ENCODE assay signal across 26 cellular contexts in genomic region chr6:113170454-113170853, GRCh38.
"Had no signal": no experiment of that assay in that cellular context is flagged by ENCODE, and none has a peak within 500 bp of the region (broad histone marks: within the 10 kb centered on the region; RNA-seq: fewer than 3 reads in every experiment).

No MANE protein-coding gene starts in this region.

- H3K27me3 Mint-ChIP-seq: dendritic cell treated with granulocyte-macrophage colony-stimulating factor and Interleukin-4, amounts not matched to agents 40 ng/mL and 50 ng/mL, for 4 days; effector memory CD8-positive, alpha-beta T cell had no signal

- H3K4me1 Mint-ChIP-seq: endodermal cell had no signal

- H3K27me3 ChIP-seq: colonic mucosa, dorsolateral prefrontal cortex, esophagus muscularis mucosa, esophagus squamous epithelium, gastrocnemius medialis, gastroesophageal sphincter, heart left ventricle, heart right ventricle, hepatocyte had no signal

- H3K27ac Mint-ChIP-seq: dendritic cell treated with granulocyte-macrophage colony-stimulating factor and Interleukin-4, amounts not matched to agents 40 ng/mL and 50 ng/mL, for 4 days; effector memory CD8-positive, alpha-beta T cell; endodermal cell had no signal

- ATAC-seq: effector memory CD8-positive, alpha-beta T cell; esophagus mucosa; gastrocnemius medialis; gastroesophageal sphincter; heart left ventricle; heart right ventricle had no signal

- H3K4me3 ChIP-seq: colonic mucosa, coronary artery, dorsolateral prefrontal cortex, esophagus muscularis mucosa, esophagus squamous epithelium, gastrocnemius medialis, gastroesophageal sphincter, heart left ventricle, heart right ventricle, hepatocyte had no signal

- H3K36me3 ChIP-seq: colonic mucosa, esophagus muscularis mucosa, esophagus squamous epithelium, gastrocnemius medialis, gastroesophageal sphincter, heart left ventricle, heart right ventricle had no signal

- H3K27ac ChIP-seq: colonic mucosa, coronary artery, dorsolateral prefrontal cortex, epithelial cell of prostate, esophagus muscularis mucosa, esophagus squamous epithelium, gastrocnemius medialis, gastroesophageal sphincter, heart left ventricle, heart right ventricle, hepatocyte had no signal

- DNase-seq: colonic mucosa; cortex of kidney; dermis blood vessel endothelial cell; dorsolateral prefrontal cortex; effector CD4-positive, alpha-beta T cell; effector CD8-positive, alpha-beta T cell; effector memory CD4-positive, alpha-beta T cell; effector memory CD8-positive, alpha-beta T cell; endodermal cell; erythroblast; esophagus squamous epithelium; foreskin fibroblast; foreskin melanocyte; gastrocnemius medialis; glutamatergic neuron; head of caudate nucleus; heart left ventricle; heart right ventricle; hippocampal formation had no signal

- H3K4me1 ChIP-seq: colonic mucosa, esophagus squamous epithelium, gastroesophageal sphincter had no signal

- H3K9me3 ChIP-seq: colonic mucosa, esophagus squamous epithelium, gastrocnemius medialis had no signal

- H3K4me2 ChIP-seq: hepatocyte had no signal

- H2AFZ ChIP-seq: hepatocyte had no signal

- H3K4me3 Mint-ChIP-seq: dendritic cell treated with granulocyte-macrophage colony-stimulating factor and Interleukin-4, amounts not matched to agents 40 ng/mL and 50 ng/mL, for 4 days; effector memory CD8-positive, alpha-beta T cell; endodermal cell had no signal
